In genomic region chr1:101388904-101389546, GRCh38 we compare ENCODE assay signal across 9 cellular contexts.
DNase-seq lines count a peak whose midpoint lies in the region; ATAC-seq and TF ChIP-seq lines count a peak whose summit lies in the region.
"Had no signal": no experiment of that assay in that cellular context is flagged by ENCODE, and none has a peak within 500 bp of the region (broad histone marks: within the 10 kb centered on the region; RNA-seq: fewer than 3 reads in every experiment).

No MANE protein-coding gene starts in this region.

- no peak for TF ChIP-seq CTCF in fibroblast of pulmonary artery (IDR thresholded peaks at IDR 0.05; ENCODE audit: low read length, missing control alignments)
- TF ChIP-seq CTCF in esophagus squamous epithelium (IDR thresholded peaks at IDR 0.05): no peak
- TF ChIP-seq CTCF in mesothelial cell of epicardium (IDR thresholded peaks at IDR 0.05; ENCODE audit: unreplicated experiment): no peak

- H3K27ac ChIP-seq in esophagus squamous epithelium: no peak overlapping the region
- H3K27ac ChIP-seq in CD8-positive, alpha-beta memory T cell (ENCODE audit: low read depth, low read length): no peak overlapping the region
- H3K27ac ChIP-seq: tibial artery had no signal

- H3K4me1 Mint-ChIP-seq in mesothelial cell of epicardium: no peaks in the 10 kb centered on the region
- peaks cover 0 to 4% (median 4%) of the 10 kb centered on the region in 3 donors for H3K4me1 Mint-ChIP-seq in CD8-positive, alpha-beta memory T cell

- ATAC-seq in GM18498 (IDR thresholded peaks at IDR 0.05; ENCODE audit: unreplicated experiment) (peak; percentile 84), GM21529 (IDR thresholded peaks at IDR 0.05; ENCODE audit: unreplicated experiment) (peak; percentile 87), HG03575 (IDR thresholded peaks at IDR 0.05; ENCODE audit: extremely low read depth, insufficient number of reproducible peaks, low FRiP score, unreplicated experiment) (peak; percentile 87)

- H3K27ac Mint-ChIP-seq in mesothelial cell of epicardium: no peak overlapping the region
- peak overlapping the region in 4 of 8 donors; percentile 2 to 52 (median 21) for H3K27ac Mint-ChIP-seq in CD8-positive, alpha-beta memory T cell

- POLR2A ChIA-PET in CD8-positive, alpha-beta memory T cell (lab: Charles Lee): no interaction called here

- H3K36me3 ChIP-seq in esophagus squamous epithelium: no peaks in the 10 kb centered on the region
- no peaks in the 10 kb centered on the region for H3K36me3 ChIP-seq in CD8-positive, alpha-beta memory T cell (ENCODE audit: insufficient read depth, low read length)
- H3K36me3 ChIP-seq: tibial artery had no signal

- no peak for TF ChIP-seq POLR2A in esophagus squamous epithelium (IDR thresholded peaks at IDR 0.05)

- H3K4me1 ChIP-seq in esophagus squamous epithelium: no peaks in the 10 kb centered on the region
- no peaks in the 10 kb centered on the region for H3K4me1 ChIP-seq in CD8-positive, alpha-beta memory T cell (ENCODE audit: insufficient read depth, low read length)
- H3K4me1 ChIP-seq: tibial artery had no signal

- peaks cover 26% of the 10 kb centered on the region for H3K9me3 Mint-ChIP-seq in mesothelial cell of epicardium
- no peaks in the 10 kb centered on the region for H3K9me3 Mint-ChIP-seq in CD8-positive, alpha-beta memory T cell

- no peaks in the 10 kb centered on the region for H3K27me3 ChIP-seq in esophagus squamous epithelium
- H3K27me3 ChIP-seq in CD8-positive, alpha-beta memory T cell (ENCODE audit: insufficient read depth, low read length, poor library complexity, severe bottlenecking): no peaks in the 10 kb centered on the region
- H3K27me3 ChIP-seq: tibial artery had no signal

- H3K9me3 ChIP-seq in esophagus squamous epithelium: no peaks in the 10 kb centered on the region
- H3K9me3 ChIP-seq in CD8-positive, alpha-beta memory T cell (ENCODE audit: low read length): no peaks in the 10 kb centered on the region
- H3K9me3 ChIP-seq: tibial artery had no signal

- H3K4me3 Mint-ChIP-seq in mesothelial cell of epicardium: no peak overlapping the region
- H3K4me3 Mint-ChIP-seq in CD8-positive, alpha-beta memory T cell: no peak overlapping the region

- no peak overlapping the region for H3K4me3 ChIP-seq in fibroblast of pulmonary artery (replicated peaks; ENCODE audit: low read depth, low read length)
- no peak overlapping the region for H3K4me3 ChIP-seq in esophagus squamous epithelium
- H3K4me3 ChIP-seq in CD8-positive, alpha-beta memory T cell (ENCODE audit: low read length): no peak overlapping the region
- H3K4me3 ChIP-seq: tibial artery had no signal

- DNase-seq in fibroblast of pulmonary artery (ENCODE audit: low read depth) (peak; percentile 13), NCI-H2196 treated with DMSO at 0.1 percent for 48 hours (lab: John Stamatoyannopoulos, UW; ENCODE audit: unreplicated experiment) (no peak), esophagus squamous epithelium (lab: John Stamatoyannopoulos, UW) (no peak), mesothelial cell of epicardium (ENCODE audit: low spot score in 2 of 2, unreplicated experiment in 2 of 2) (no peak)
- no peak for DNase-seq in CD8-positive, alpha-beta memory T cell
- DNase-seq: tibial artery had no signal

- CTCF ChIA-PET in CD8-positive, alpha-beta memory T cell (lab: Charles Lee): interaction anchor here (1.1 kb wide), 1 partner anchor 80 kb away, joined by 6 read pairs; no protein-coding TSS in a partner anchor

- intact Hi-C loops in esophagus squamous epithelium (cut with DNase I): no loop called here

- peaks cover 2% of the 10 kb centered on the region for H3K27me3 Mint-ChIP-seq in mesothelial cell of epicardium (ENCODE audit: low read depth)
- peaks cover 0 to 3% of the 10 kb centered on the region in 2 donors for H3K27me3 Mint-ChIP-seq in CD8-positive, alpha-beta memory T cell

- H3K36me3 Mint-ChIP-seq in mesothelial cell of epicardium: no peaks in the 10 kb centered on the region
- H3K36me3 Mint-ChIP-seq in CD8-positive, alpha-beta memory T cell: peaks cover 0 to 4% (median 0%) of the 10 kb centered on the region in 3 donors
